ENCODE assay signal across 3 cellular contexts in the genomic region with DNA sequence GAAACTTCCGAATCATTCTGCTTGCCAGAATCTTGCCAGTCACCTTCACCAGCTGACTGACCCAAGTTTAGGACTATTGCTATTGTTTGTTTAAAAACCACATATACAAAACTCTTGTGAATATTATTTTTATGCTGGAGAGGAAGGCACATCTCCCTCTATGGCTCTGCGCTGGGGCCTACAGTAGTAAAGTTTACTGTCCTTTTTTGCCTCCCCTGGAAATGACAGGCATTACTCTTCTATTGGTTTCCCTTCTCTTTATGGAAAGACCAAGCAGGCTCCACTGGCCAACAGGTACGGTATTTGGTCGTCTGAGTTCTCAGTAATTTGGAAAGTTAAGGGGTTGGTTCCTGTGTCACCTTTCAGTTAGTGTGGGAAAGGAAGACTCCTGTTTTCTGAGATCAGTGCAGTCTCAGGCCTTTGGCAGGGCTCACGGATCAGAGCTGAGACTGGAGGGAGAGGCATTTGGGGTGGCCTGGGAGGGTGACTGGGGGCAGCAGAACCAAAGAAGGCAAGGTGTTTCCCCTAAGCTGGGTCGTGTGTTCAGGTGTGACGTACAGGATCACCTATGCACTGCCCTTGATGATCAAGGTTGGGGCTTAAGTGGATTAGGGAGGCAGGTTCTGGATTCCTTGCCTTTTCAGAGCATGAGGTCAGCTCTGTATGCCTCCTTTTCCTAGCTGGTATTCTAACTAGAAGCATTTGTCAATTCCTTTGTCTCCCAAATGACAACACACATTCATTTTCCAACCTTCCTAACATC.
TF ChIP-seq lines count a peak whose summit lies in the region.

No MANE protein-coding gene starts in this region.

TF ChIP-seq in GM23338, 12 proteins besides CTCF, POLR2A, EP300 and RAD21 (continues in another document):
- TF ChIP-seq STAT1 (IDR thresholded peaks at IDR 0.05; ENCODE audit: unreplicated experiment) (no peak), ZNF462 (CRISPR knock-in tag; IDR thresholded peaks at IDR 0.05) (no peak), EZH2 (IDR thresholded peaks at IDR 0.05; ENCODE audit: low read depth, unreplicated experiment) (no peak), CREB1 (CRISPR knock-in tag; IDR thresholded peaks at IDR 0.05; ENCODE audit: low read depth) (no peak)

TF ChIP-seq in K562, 482 proteins besides CTCF, POLR2A, EP300 and RAD21:
- TF ChIP-seq SRF (CRISPR knock-in tag; IDR thresholded peaks at IDR 0.05) = no peak
- TF ChIP-seq MCM5 (IDR thresholded peaks at IDR 0.05; ENCODE audit: low read depth) = no peak
- no peak for TF ChIP-seq ZC3H8 (IDR thresholded peaks at IDR 0.05)
- no peak for TF ChIP-seq ZNF354B (CRISPR knock-in tag; IDR thresholded peaks at IDR 0.05)
- TF ChIP-seq MYNN (IDR thresholded peaks at IDR 0.05) = no peak
- TF ChIP-seq MYNN (CRISPR knock-in tag; IDR thresholded peaks at IDR 0.05) = no peak
- TF ChIP-seq, protein P1, sequence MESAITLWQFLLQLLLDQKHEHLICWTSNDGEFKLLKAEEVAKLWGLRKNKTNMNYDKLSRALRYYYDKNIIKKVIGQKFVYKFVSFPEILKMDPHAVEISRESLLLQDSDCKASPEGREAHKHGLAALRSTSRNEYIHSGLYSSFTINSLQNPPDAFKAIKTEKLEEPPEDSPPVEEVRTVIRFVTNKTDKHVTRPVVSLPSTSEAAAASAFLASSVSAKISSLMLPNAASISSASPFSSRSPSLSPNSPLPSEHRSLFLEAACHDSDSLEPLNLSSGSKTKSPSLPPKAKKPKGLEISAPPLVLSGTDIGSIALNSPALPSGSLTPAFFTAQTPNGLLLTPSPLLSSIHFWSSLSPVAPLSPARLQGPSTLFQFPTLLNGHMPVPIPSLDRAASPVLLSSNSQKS (CRISPR knock-in tag; IDR thresholded peaks at IDR 0.05) = no peak
- no peak for TF ChIP-seq GATAD2A (IDR thresholded peaks at IDR 0.05)
- TF ChIP-seq SAFB (IDR thresholded peaks at IDR 0.05; ENCODE audit: borderline replicate concordance, low read depth, low read length) = no peak
- TF ChIP-seq BRF1 (IDR thresholded peaks at IDR 0.05; ENCODE audit: borderline replicate concordance, extremely low read depth, insufficient read length) = no peak
- no peak for TF ChIP-seq RHOXF2B (CRISPR knock-in tag; conservative IDR thresholded peaks at IDR 0.05)

TF ChIP-seq in HEK293T, 16 proteins besides CTCF, POLR2A, EP300 and RAD21:
- TF ChIP-seq FOXK2 (IDR thresholded peaks at IDR 0.05) (no peak), LEF1 (IDR thresholded peaks at IDR 0.05; ENCODE audit: borderline replicate concordance) (no peak), ELF4 (IDR thresholded peaks at IDR 0.05) (no peak), BHLHE40 (IDR thresholded peaks at IDR 0.05; ENCODE audit: borderline replicate concordance) (no peak), SUZ12 (IDR thresholded peaks at IDR 0.05) (no peak), ZNF384 (IDR thresholded peaks at IDR 0.05) (no peak), FOXM1 (IDR thresholded peaks at IDR 0.05; ENCODE audit: borderline replicate concordance) (no peak), ARNT (IDR thresholded peaks at IDR 0.05) (no peak), L3MBTL2 (conservative IDR thresholded peaks at IDR 0.05) (no peak), SP1 (IDR thresholded peaks at IDR 0.05) (no peak), TARDBP (IDR thresholded peaks at IDR 0.05) (no peak)
- TF ChIP-seq, protein P2, sequence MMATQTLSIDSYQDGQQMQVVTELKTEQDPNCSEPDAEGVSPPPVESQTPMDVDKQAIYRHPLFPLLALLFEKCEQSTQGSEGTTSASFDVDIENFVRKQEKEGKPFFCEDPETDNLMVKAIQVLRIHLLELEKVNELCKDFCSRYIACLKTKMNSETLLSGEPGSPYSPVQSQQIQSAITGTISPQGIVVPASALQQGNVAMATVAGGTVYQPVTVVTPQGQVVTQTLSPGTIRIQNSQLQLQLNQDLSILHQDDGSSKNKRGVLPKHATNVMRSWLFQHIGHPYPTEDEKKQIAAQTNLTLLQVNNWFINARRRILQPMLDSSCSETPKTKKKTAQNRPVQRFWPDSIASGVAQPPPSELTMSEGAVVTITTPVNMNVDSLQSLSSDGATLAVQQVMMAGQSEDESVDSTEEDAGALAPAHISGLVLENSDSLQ (IDR thresholded peaks at IDR 0.05) = no peak
